In the genomic region with DNA sequence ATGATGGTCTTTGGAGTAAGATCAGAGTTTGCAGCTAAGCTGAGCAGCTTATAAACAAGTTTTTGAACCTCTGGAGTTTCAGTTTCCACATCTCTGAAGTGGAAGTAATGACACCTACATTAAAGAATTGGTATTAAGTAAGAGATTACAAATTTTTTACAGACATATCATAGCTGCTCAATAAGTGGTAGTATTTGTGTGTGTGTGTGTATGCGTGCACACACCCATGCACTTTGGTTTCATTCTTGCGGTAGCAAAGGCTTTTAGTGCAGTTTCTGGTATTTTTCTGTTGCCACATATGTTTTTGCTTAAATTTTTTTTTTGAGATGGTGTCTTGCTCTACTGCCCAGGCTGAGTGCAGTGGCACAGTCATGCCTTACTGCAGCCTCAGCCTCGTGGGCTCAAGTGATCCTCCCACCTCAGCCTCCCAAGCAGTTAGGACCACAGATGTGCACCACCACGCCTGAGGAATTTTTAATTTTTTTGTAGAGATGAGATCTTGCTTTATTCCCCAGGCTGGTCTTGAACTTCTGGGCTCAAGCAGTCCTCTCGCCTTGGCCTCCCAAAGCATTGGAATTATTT, we compare ENCODE assay signal across 2 cellular contexts.
TF ChIP-seq lines count a peak whose summit lies in the region.

No MANE protein-coding gene starts in this region.

TF ChIP-seq in HEK293, 187 proteins besides CTCF, POLR2A, EP300 and RAD21:
- TF ChIP-seq ZNF521 (tag by site-specific recombination; IDR thresholded peaks at IDR 0.05), result no peak
- no peak for TF ChIP-seq ZNF112 (tag by site-specific recombination; IDR thresholded peaks at IDR 0.05)
- TF ChIP-seq ZNF664 (tag by site-specific recombination; IDR thresholded peaks at IDR 0.05), result peak; percentile 5; the same call in 1 of the 2 replicates
- no peak for TF ChIP-seq TRIM28 (IDR thresholded peaks at IDR 0.05; ENCODE audit: borderline replicate concordance, low read length)
- no peak for TF ChIP-seq SETDB1 (IDR thresholded peaks at IDR 0.05; ENCODE audit: insufficient read length, low read length)
- TF ChIP-seq ZNF76 (tag by site-specific recombination; IDR thresholded peaks at IDR 0.05; ENCODE audit: borderline replicate concordance, low read depth), result no peak
- TF ChIP-seq ZNF394 (tag by site-specific recombination; IDR thresholded peaks at IDR 0.05; ENCODE audit: borderline replicate concordance), result 0 out of 2 replicates have a peak, but pooled peaks have one; percentile 3
- TF ChIP-seq, protein P1, sequence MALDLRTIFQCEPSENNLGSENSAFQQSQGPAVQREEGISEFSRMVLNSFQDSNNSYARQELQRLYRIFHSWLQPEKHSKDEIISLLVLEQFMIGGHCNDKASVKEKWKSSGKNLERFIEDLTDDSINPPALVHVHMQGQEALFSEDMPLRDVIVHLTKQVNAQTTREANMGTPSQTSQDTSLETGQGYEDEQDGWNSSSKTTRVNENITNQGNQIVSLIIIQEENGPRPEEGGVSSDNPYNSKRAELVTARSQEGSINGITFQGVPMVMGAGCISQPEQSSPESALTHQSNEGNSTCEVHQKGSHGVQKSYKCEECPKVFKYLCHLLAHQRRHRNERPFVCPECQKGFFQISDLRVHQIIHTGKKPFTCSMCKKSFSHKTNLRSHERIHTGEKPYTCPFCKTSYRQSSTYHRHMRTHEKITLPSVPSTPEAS (tag by site-specific recombination; IDR thresholded peaks at IDR 0.05), result no peak
- TF ChIP-seq ZNF121 (tag by site-specific recombination; IDR thresholded peaks at IDR 0.05), result peak; percentile 89

TF ChIP-seq in GM12878, 131 proteins besides CTCF, POLR2A, EP300 and RAD21:
- TF ChIP-seq JUNB (IDR thresholded peaks at IDR 0.05) (no peak), BCL11A (IDR thresholded peaks at IDR 0.05; ENCODE audit: low read depth, low read length) (no peak), SP1 (IDR thresholded peaks at IDR 0.05; ENCODE audit: low read depth, low read length) (no peak), CBX5 (IDR thresholded peaks at IDR 0.05; ENCODE audit: low read depth) (no peak), BMI1 (IDR thresholded peaks at IDR 0.05; ENCODE audit: borderline replicate concordance) (no peak), CEBPB (IDR thresholded peaks at IDR 0.05; ENCODE audit: borderline replicate concordance in 1 of 2, low read depth in 2 of 2, low read length in 2 of 2) (no peak), ATF7 (IDR thresholded peaks at IDR 0.05; ENCODE audit: low read depth) (no peak), SUPT20H (IDR thresholded peaks at IDR 0.05; ENCODE audit: borderline replicate concordance, control insufficient read depth, low read depth, low read length) (no peak), EGR1 (IDR thresholded peaks at IDR 0.05; ENCODE audit: borderline replicate concordance in 1 of 2, low read depth in 2 of 2, low read length in 2 of 2) (no peak), TCF7 (IDR thresholded peaks at IDR 0.05; ENCODE audit: borderline replicate concordance) (no peak), BACH1 (IDR thresholded peaks at IDR 0.05; ENCODE audit: borderline replicate concordance) (no peak), E2F8 (IDR thresholded peaks at IDR 0.05; ENCODE audit: low read depth, partially characterized antibody) (no peak), TCF12 (IDR thresholded peaks at IDR 0.05; ENCODE audit: low read depth, low read length) (no peak), KDM1A (IDR thresholded peaks at IDR 0.05; ENCODE audit: borderline replicate concordance) (no peak), TCF3 (IDR thresholded peaks at IDR 0.05; ENCODE audit: borderline replicate concordance, insufficient read depth, low read depth, low read length) (no peak), USF1 (IDR thresholded peaks at IDR 0.05; ENCODE audit: borderline replicate concordance, extremely low read length, insufficient read depth, low read depth, low read length) (no peak), NFXL1 (IDR thresholded peaks at IDR 0.05; ENCODE audit: borderline replicate concordance) (no peak), LARP7 (IDR thresholded peaks at IDR 0.05) (no peak)
- TF ChIP-seq, protein P2, sequence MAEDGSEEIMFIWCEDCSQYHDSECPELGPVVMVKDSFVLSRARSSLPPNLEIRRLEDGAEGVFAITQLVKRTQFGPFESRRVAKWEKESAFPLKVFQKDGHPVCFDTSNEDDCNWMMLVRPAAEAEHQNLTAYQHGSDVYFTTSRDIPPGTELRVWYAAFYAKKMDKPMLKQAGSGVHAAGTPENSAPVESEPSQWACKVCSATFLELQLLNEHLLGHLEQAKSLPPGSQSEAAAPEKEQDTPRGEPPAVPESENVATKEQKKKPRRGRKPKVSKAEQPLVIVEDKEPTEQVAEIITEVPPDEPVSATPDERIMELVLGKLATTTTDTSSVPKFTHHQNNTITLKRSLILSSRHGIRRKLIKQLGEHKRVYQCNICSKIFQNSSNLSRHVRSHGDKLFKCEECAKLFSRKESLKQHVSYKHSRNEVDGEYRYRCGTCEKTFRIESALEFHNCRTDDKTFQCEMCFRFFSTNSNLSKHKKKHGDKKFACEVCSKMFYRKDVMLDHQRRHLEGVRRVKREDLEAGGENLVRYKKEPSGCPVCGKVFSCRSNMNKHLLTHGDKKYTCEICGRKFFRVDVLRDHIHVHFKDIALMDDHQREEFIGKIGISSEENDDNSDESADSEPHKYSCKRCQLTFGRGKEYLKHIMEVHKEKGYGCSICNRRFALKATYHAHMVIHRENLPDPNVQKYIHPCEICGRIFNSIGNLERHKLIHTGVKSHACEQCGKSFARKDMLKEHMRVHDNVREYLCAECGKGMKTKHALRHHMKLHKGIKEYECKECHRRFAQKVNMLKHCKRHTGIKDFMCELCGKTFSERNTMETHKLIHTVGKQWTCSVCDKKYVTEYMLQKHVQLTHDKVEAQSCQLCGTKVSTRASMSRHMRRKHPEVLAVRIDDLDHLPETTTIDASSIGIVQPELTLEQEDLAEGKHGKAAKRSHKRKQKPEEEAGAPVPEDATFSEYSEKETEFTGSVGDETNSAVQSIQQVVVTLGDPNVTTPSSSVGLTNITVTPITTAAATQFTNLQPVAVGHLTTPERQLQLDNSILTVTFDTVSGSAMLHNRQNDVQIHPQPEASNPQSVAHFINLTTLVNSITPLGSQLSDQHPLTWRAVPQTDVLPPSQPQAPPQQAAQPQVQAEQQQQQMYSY (CRISPR knock-in tag; IDR thresholded peaks at IDR 0.05), result no peak
